ENCODE assay signal across 26 cellular contexts in the genomic region with DNA sequence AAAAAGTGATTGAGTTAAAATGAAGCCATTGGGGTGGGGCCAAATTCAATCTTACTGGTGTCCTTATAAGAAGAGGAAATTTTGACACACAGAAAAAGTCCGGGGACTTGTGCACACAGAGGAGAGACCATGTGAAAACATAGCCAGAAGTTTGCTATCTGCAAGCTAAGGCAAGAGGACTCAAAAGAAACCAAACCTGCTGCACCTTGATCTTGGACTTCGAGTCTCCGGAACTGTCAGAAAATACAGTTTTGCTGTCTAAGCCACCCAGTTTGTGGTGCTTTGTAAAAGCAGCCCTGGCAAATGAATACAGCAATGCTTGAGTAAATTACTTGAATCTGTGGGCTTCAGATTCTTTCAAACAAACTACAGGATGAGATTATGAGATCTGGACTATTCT.
"Had no signal": no experiment of that assay in that cellular context is flagged by ENCODE, and none has a peak within 500 bp of the region (broad histone marks: within the 10 kb centered on the region; RNA-seq: fewer than 3 reads in every experiment).

No MANE protein-coding gene starts in this region.

- H3K27ac Mint-ChIP-seq: activated CD4-positive, alpha-beta T cell treated with anti-CD3 and anti-CD28 coated beads, Interleukin-2, amount 10 ng/mL, durations not matched to agents 7 days and 5 days; activated CD8-positive, alpha-beta memory T cell treated with anti-CD3 and anti-CD28 coated beads, Interleukin-2, amount 10 ng/mL, durations not matched to agents 7 days and 5 days; activated CD8-positive, alpha-beta T cell treated with anti-CD3 and anti-CD28 coated beads for 36 hours; activated naive CD4-positive, alpha-beta T cell treated with anti-CD3 and anti-CD28 coated beads, Interleukin-2, amount 50 U/mL, for 24 hours; dendritic cell treated with granulocyte-macrophage colony-stimulating factor and Interleukin-4, amounts not matched to agents 40 ng/mL and 50 ng/mL, for 4 days; naive thymus-derived CD8-positive, alpha-beta T cell; stimulated activated naive CD8-positive, alpha-beta T cell treated with anti-CD3 and anti-CD28 coated beads, Interleukin-15, Interleukin-2, amounts not matched to agents 100 ng/mL and 50 ng/mL, for 24 hours had no signal

- H3K36me3 ChIP-seq: brain microvascular endothelial cell, gastrocnemius medialis, neutrophil, pancreas, right atrium auricular region, tibial artery, WERI-Rb-1 had no signal

- H3K36me3 Mint-ChIP-seq: activated naive CD4-positive, alpha-beta T cell treated with anti-CD3 and anti-CD28 coated beads, Interleukin-2, amount 50 U/mL, for 24 hours; naive thymus-derived CD8-positive, alpha-beta T cell had no signal

- H3K4me3 Mint-ChIP-seq: activated CD4-positive, alpha-beta T cell treated with anti-CD3 and anti-CD28 coated beads, Interleukin-2, amount 10 ng/mL, durations not matched to agents 7 days and 5 days; activated CD8-positive, alpha-beta memory T cell treated with anti-CD3 and anti-CD28 coated beads, Interleukin-2, amount 10 ng/mL, durations not matched to agents 7 days and 5 days; activated CD8-positive, alpha-beta T cell treated with anti-CD3 and anti-CD28 coated beads for 36 hours; activated naive CD4-positive, alpha-beta T cell treated with anti-CD3 and anti-CD28 coated beads, Interleukin-2, amount 50 U/mL, for 24 hours; dendritic cell treated with granulocyte-macrophage colony-stimulating factor and Interleukin-4, amounts not matched to agents 40 ng/mL and 50 ng/mL, for 4 days; naive thymus-derived CD8-positive, alpha-beta T cell; stimulated activated naive CD8-positive, alpha-beta T cell treated with anti-CD3 and anti-CD28 coated beads, Interleukin-15, Interleukin-2, amounts not matched to agents 100 ng/mL and 50 ng/mL, for 24 hours had no signal

- H3K9me3 ChIP-seq: gastrocnemius medialis, neutrophil, pancreas, psoas muscle, right atrium auricular region, tibial artery had no signal

- H3K27me3 ChIP-seq: brain microvascular endothelial cell, gastrocnemius medialis, neutrophil, pancreas, right atrium auricular region, tibial artery had no signal

- H3K27me3 Mint-ChIP-seq: dendritic cell treated with granulocyte-macrophage colony-stimulating factor and Interleukin-4, amounts not matched to agents 40 ng/mL and 50 ng/mL, for 4 days had no signal

- H3K9me3 Mint-ChIP-seq: activated CD4-positive, alpha-beta T cell treated with anti-CD3 and anti-CD28 coated beads, Interleukin-2, amount 10 ng/mL, durations not matched to agents 7 days and 5 days; activated CD8-positive, alpha-beta T cell treated with anti-CD3 and anti-CD28 coated beads for 36 hours; activated naive CD4-positive, alpha-beta T cell treated with anti-CD3 and anti-CD28 coated beads, Interleukin-2, amount 50 U/mL, for 24 hours; dendritic cell treated with granulocyte-macrophage colony-stimulating factor and Interleukin-4, amounts not matched to agents 40 ng/mL and 50 ng/mL, for 4 days; stimulated activated naive CD8-positive, alpha-beta T cell treated with anti-CD3 and anti-CD28 coated beads, Interleukin-15, Interleukin-2, amounts not matched to agents 100 ng/mL and 50 ng/mL, for 24 hours had no signal

- DNase-seq: activated CD4-positive, alpha-beta T cell treated with anti-CD3 and anti-CD28 coated beads, Interleukin-2, amount 10 ng/mL, durations not matched to agents 7 days and 5 days; activated CD4-positive, CD25-positive, alpha-beta regulatory T cell treated with anti-CD3 and anti-CD28 coated beads, Interleukin-2, amount 50 U/mL, for 72 hours; activated CD8-positive, alpha-beta memory T cell treated with anti-CD3 and anti-CD28 coated beads, Interleukin-2, amount 10 ng/mL, durations not matched to agents 7 days and 5 days; activated CD8-positive, alpha-beta T cell treated with anti-CD3 and anti-CD28 coated beads for 36 hours; activated gamma-delta T cell treated with Interleukin-2 at 50 U/mL for 16 hours; activated T-cell treated with anti-CD3 and anti-CD28 coated beads for 4 hours; anterior cingulate cortex; brain microvascular endothelial cell; caudate nucleus; effector CD8-positive, alpha-beta T cell; gastrocnemius medialis; head of caudate nucleus; left cardiac atrium; naive thymus-derived CD8-positive, alpha-beta T cell; pancreas; psoas muscle; stimulated activated CD4-positive, alpha-beta T cell treated with anti-CD3 and anti-CD28 coated beads, Interleukin-1b, Interleukin-23, amount 100 ng/mL, for 48 hours; substantia nigra; T-helper 1 cell; tibial artery; WERI-Rb-1 had no signal

- H3K4me3 ChIP-seq: gastrocnemius medialis, pancreas, psoas muscle, right atrium auricular region, tibial artery had no signal

- ATAC-seq: activated CD8-positive, alpha-beta memory T cell treated with anti-CD3 and anti-CD28 coated beads, Interleukin-2, amount 10 ng/mL, durations not matched to agents 7 days and 5 days; activated CD8-positive, alpha-beta T cell treated with anti-CD3 and anti-CD28 coated beads for 36 hours; gastrocnemius medialis; left cardiac atrium; naive thymus-derived CD8-positive, alpha-beta T cell; pancreas; psoas muscle had no signal

- H3K27ac ChIP-seq: brain microvascular endothelial cell, gastrocnemius medialis, neutrophil, pancreas, psoas muscle, right atrium auricular region, tibial artery, WERI-Rb-1 had no signal
